In the genomic region with DNA sequence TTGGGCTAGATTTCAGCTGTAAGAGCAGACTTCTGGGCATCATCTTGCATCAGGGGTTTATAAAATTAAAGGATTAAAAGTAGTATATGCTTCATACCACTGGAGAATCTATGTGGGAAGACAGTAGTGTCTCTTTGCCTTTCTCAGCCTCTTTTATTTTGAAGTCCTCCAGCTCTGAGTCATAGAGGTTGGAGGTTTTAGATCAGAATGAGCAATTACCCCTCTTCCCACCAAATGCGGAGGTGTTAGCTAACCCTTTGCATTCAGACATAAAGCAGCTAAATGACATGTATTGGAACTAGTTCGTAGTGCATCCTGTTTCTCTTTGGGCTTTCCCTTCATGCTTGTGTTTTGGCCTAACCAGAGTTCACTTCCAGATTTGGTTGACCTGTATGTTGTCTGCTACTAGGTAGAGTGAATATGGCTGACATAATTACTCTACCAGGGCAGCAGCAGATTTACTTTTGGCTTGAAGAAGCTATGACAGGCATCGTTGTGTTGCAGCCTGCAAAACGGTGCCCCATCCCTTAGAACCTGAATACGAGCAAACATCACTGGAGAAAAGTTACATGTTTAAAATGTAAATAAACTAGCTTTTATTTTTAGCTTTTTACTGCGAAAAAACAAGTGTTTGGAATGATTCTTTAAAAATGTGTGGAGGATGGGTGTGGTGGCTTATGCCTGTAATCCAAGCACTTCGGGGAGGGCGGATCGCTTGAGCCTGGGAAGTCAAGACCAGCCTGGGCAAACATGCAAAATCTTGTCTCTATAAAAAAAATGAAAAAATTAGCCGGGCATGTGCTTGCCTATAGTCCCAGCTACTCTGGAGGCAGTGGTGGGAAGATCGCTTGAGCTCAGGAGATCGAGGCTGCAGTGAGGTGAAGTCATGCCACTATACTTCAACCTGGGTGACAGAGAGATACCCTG, we compare ENCODE assay signal across 11 cellular contexts.
DNase-seq lines count a peak whose midpoint lies in the region; ATAC-seq and TF ChIP-seq lines count a peak whose summit lies in the region.
"Had no signal": no experiment of that assay in that cellular context is flagged by ENCODE, and none has a peak within 500 bp of the region (broad histone marks: within the 10 kb centered on the region; RNA-seq: fewer than 3 reads in every experiment).

No MANE protein-coding gene starts in this region.

- H3K36me3 Mint-ChIP-seq in activated T-cell treated with anti-CD3 and anti-CD28 coated beads, Interleukin-2, amount 50 U/mL, for 24 hours (ENCODE audit: low read depth) = no peaks in the 10 kb centered on the region
- no peaks in the 10 kb centered on the region for H3K36me3 Mint-ChIP-seq in activated T-helper 1 cell treated with anti-CD3 and anti-CD28 coated beads, Interleukin-12 subunit alpha, Interleukin-12 subunit beta, Interleukin-2, Interleukin-4 antibody, amounts not matched to agents 30 ng/mL and 10 ng/mL and 1 ng/mL, durations not matched to agents 14 hours and 24 hours and 36 hours (ENCODE audit: low read depth)

- peaks cover 13% of the 10 kb centered on the region for H3K4me1 Mint-ChIP-seq in activated T-cell treated with anti-CD3 and anti-CD28 coated beads, Interleukin-2, amount 50 U/mL, for 24 hours (ENCODE audit: low read depth)
- peaks cover 9% of the 10 kb centered on the region for H3K4me1 Mint-ChIP-seq in activated T-helper 1 cell treated with anti-CD3 and anti-CD28 coated beads, Interleukin-12 subunit alpha, Interleukin-12 subunit beta, Interleukin-2, Interleukin-4 antibody, amounts not matched to agents 30 ng/mL and 10 ng/mL and 1 ng/mL, durations not matched to agents 14 hours and 24 hours and 36 hours (ENCODE audit: low read depth)

- H3K9me3 Mint-ChIP-seq in activated T-cell treated with anti-CD3 and anti-CD28 coated beads, Interleukin-2, amount 50 U/mL, for 24 hours = no peaks in the 10 kb centered on the region
- H3K9me3 Mint-ChIP-seq in activated T-helper 1 cell treated with anti-CD3 and anti-CD28 coated beads, Interleukin-12 subunit alpha, Interleukin-12 subunit beta, Interleukin-2, Interleukin-4 antibody, amounts not matched to agents 30 ng/mL and 10 ng/mL and 1 ng/mL, durations not matched to agents 14 hours and 24 hours and 36 hours = peaks cover 3% of the 10 kb centered on the region

- no peak overlapping the region for H3K4me3 Mint-ChIP-seq in activated T-cell treated with anti-CD3 and anti-CD28 coated beads, Interleukin-2, amount 50 U/mL, for 24 hours
- no peak overlapping the region for H3K4me3 Mint-ChIP-seq in activated T-helper 1 cell treated with anti-CD3 and anti-CD28 coated beads, Interleukin-12 subunit alpha, Interleukin-12 subunit beta, Interleukin-2, Interleukin-4 antibody, amounts not matched to agents 30 ng/mL and 10 ng/mL and 1 ng/mL, durations not matched to agents 14 hours and 24 hours and 36 hours

- no peak overlapping the region for H3K27ac Mint-ChIP-seq in activated T-cell treated with anti-CD3 and anti-CD28 coated beads, Interleukin-2, amount 50 U/mL, for 24 hours
- no peak overlapping the region for H3K27ac Mint-ChIP-seq in activated T-helper 1 cell treated with anti-CD3 and anti-CD28 coated beads, Interleukin-12 subunit alpha, Interleukin-12 subunit beta, Interleukin-2, Interleukin-4 antibody, amounts not matched to agents 30 ng/mL and 10 ng/mL and 1 ng/mL, durations not matched to agents 14 hours and 24 hours and 36 hours

- DNase-seq in activated T-cell treated with anti-CD3 and anti-CD28 coated beads for 24 hours (ENCODE audit: low read depth) = peak; percentile 2
- DNase-seq in activated T-cell treated with anti-CD3 and anti-CD28 coated beads, Interleukin-2, amount 50 U/mL, for 24 hours = no peak
- peak; percentile 4 for DNase-seq in activated T-helper 1 cell treated with anti-CD3 and anti-CD28 coated beads, Interleukin-12 subunit alpha, Interleukin-12 subunit beta, Interleukin-2, Interleukin-4 antibody, amounts not matched to agents 30 ng/mL and 10 ng/mL and 1 ng/mL, durations not matched to agents 14 hours and 24 hours and 36 hours (ENCODE audit: low spot score)
- DNase-seq in stimulated activated CD8-positive, alpha-beta memory T cell treated with anti-CD3 and anti-CD28 coated beads, Interleukin-4, amount 100 ng/mL, for 48 hours = peak; percentile 26
- no peak for DNase-seq in LoVo (ENCODE audit: low spot score)
- DNase-seq in dorsolateral prefrontal cortex = no peak
- DNase-seq in NCI-H2196 treated with DMSO at 0.1 percent for 48 hours (lab: John Stamatoyannopoulos, UW; ENCODE audit: unreplicated experiment) = no peak
- DNase-seq: mucosa of descending colon had no signal

- no peak for TF ChIP-seq CTCF in dorsolateral prefrontal cortex (IDR thresholded peaks at IDR 0.05 in 54 of 56, conservative IDR thresholded peaks at IDR 0.05 in 2 of 56; ENCODE audit: low read depth in 1 of 56, partially characterized antibody in 56 of 56)

- ATAC-seq in HG02759 (IDR thresholded peaks at IDR 0.05; ENCODE audit: unreplicated experiment) = peak; percentile 77
- ATAC-seq: mucosa of descending colon had no signal

- no peaks in the 10 kb centered on the region for H3K27me3 ChIP-seq in dorsolateral prefrontal cortex
- H3K27me3 ChIP-seq: BLaER1 had no signal

- H3K27me3 Mint-ChIP-seq in activated T-cell treated with anti-CD3 and anti-CD28 coated beads, Interleukin-2, amount 50 U/mL, for 24 hours = no peaks in the 10 kb centered on the region
- peaks cover 3% of the 10 kb centered on the region for H3K27me3 Mint-ChIP-seq in activated T-helper 1 cell treated with anti-CD3 and anti-CD28 coated beads, Interleukin-12 subunit alpha, Interleukin-12 subunit beta, Interleukin-2, Interleukin-4 antibody, amounts not matched to agents 30 ng/mL and 10 ng/mL and 1 ng/mL, durations not matched to agents 14 hours and 24 hours and 36 hours (ENCODE audit: insufficient read depth)

- intact Hi-C loops in activated T-helper 1 cell treated with anti-CD3 and anti-CD28 coated beads, Interleukin-12 subunit alpha, Interleukin-12 subunit beta, Interleukin-2, Interleukin-4 antibody, amounts not matched to agents 30 ng/mL and 10 ng/mL and 1 ng/mL, durations not matched to agents 14 hours and 24 hours and 36 hours (cut with micrococcal nuclease) = loop anchor here (5.0 kb wide), 2 partner anchors 219 to 334 kb away; no protein-coding TSS in a partner anchor
- intact Hi-C loops in dorsolateral prefrontal cortex (cut with DNase I) = no loop called here

- H3K4me3 ChIP-seq in dorsolateral prefrontal cortex = peak overlapping the region in 2 of 59 donors; percentile 12 to 13
- H3K4me3 ChIP-seq: BLaER1, mucosa of descending colon, SK-N-MC had no signal

- H3K27ac ChIP-seq in dorsolateral prefrontal cortex = peak overlapping the region in 26 of 59 donors; percentile 6 to 68 (median 24)
- H3K27ac ChIP-seq: BLaER1, SK-N-MC had no signal

Comparison
In these comparisons a context has a peak if more than half of its experiments do, and no peak if none do; other contexts are left out.
1. DNase-seq: peak in activated T-cell treated with anti-CD3 and anti-CD28 coated beads for 24 hours (single experiment), activated T-helper 1 cell treated with anti-CD3 and anti-CD28 coated beads, Interleukin-12 subunit alpha, Interleukin-12 subunit beta, Interleukin-2, Interleukin-4 antibody, amounts not matched to agents 30 ng/mL and 10 ng/mL and 1 ng/mL, durations not matched to agents 14 hours and 24 hours and 36 hours (single experiment) and stimulated activated CD8-positive, alpha-beta memory T cell treated with anti-CD3 and anti-CD28 coated beads, Interleukin-4, amount 100 ng/mL, for 48 hours (single experiment); none in activated T-cell treated with anti-CD3 and anti-CD28 coated beads, Interleukin-2, amount 50 U/mL, for 24 hours (single experiment), LoVo (single experiment), dorsolateral prefrontal cortex (0 of 10) and NCI-H2196 treated with DMSO at 0.1 percent for 48 hours (single experiment).